8 cellular contexts compared by ENCODE assay signal in genomic region chr11:13210424-13210823, GRCh38.
DNase-seq lines count a peak whose midpoint lies in the region; ATAC-seq and TF ChIP-seq lines count a peak whose summit lies in the region.

No MANE protein-coding gene starts in this region.

- H3K4me3 Mint-ChIP-seq in Caco-2 (ENCODE audit: unreplicated experiment) = no peak overlapping the region

- 0 to 9% methylated on average over 1 of the region's 1 CpG for WGBS in body of pancreas, 2 donors
- WGBS in suprapubic skin = 11% methylated on average over 1 of the region's 1 CpG

- H3K4me3 ChIP-seq in Caco-2 (ENCODE audit: low read depth, low read length) = no peak overlapping the region
- no peak overlapping the region for H3K4me3 ChIP-seq in HFF-Myc (replicated peaks; ENCODE audit: low read depth, low read length)
- no peak overlapping the region for H3K4me3 ChIP-seq in body of pancreas
- H3K4me3 ChIP-seq in suprapubic skin = no peak overlapping the region

- H3K27ac ChIP-seq in body of pancreas = no peak overlapping the region
- H3K27ac ChIP-seq in suprapubic skin = no peak overlapping the region

- H3K4me1 Mint-ChIP-seq in Caco-2 (ENCODE audit: low read depth, unreplicated experiment) = peaks cover 19% of the 10 kb centered on the region

- H3K27me3 ChIP-seq in Caco-2 (replicated peaks; ENCODE audit: control insufficient read depth, insufficient read depth, low read length) (no peaks in the 10 kb centered on the region), body of pancreas (no peaks in the 10 kb centered on the region), suprapubic skin (no peaks in the 10 kb centered on the region)

- intact Hi-C loops in Caco-2 (cut with micrococcal nuclease; ENCODE audit: unreplicated experiment) (loop anchor here (1.0 to 10.0 kb wide), 8 partner anchors 29 to 327 kb away; partner anchors contain the start of genes BMAL1 and BTBD10), body of pancreas (cut with DNase I) (loop anchor here (5.0 kb wide), 1 partner anchor 137 kb away; no protein-coding TSS in a partner anchor)

- no TSS peak for BruUV-seq in Caco-2 (replicated peaks; lab: Mats Ljungman, UMichigan)

- H3K9me3 Mint-ChIP-seq in Caco-2 (ENCODE audit: unreplicated experiment) = no peaks in the 10 kb centered on the region

- H3K27me3 Mint-ChIP-seq in Caco-2 (ENCODE audit: insufficient read depth, unreplicated experiment) = no peaks in the 10 kb centered on the region

- H3K36me3 ChIP-seq in Caco-2 (ENCODE audit: control insufficient read depth, insufficient read depth, low read length) (no peaks in the 10 kb centered on the region), body of pancreas (replicated peaks in 1 of 2; ENCODE audit: insufficient read depth in 1 of 2, low read depth in 2 of 2) (no peaks in the 10 kb centered on the region), suprapubic skin (no peaks in the 10 kb centered on the region)

- TF ChIP-seq CTCF in Caco-2 (IDR thresholded peaks at IDR 0.05; ENCODE audit: insufficient read depth in 1 of 2, low read depth in 1 of 2, low read length in 1 of 2, severe bottlenecking in 1 of 2, unreplicated experiment in 1 of 2) (peak; percentile 75 to 83), HFF-Myc (IDR thresholded peaks at IDR 0.05; ENCODE audit: low read depth, low read length, missing control alignments) (peak; percentile 64), body of pancreas (IDR thresholded peaks at IDR 0.05) (peak in 6 of 7 experiments; percentile 47 to 81 (median 78)), suprapubic skin (IDR thresholded peaks at IDR 0.05) (peak; percentile 27 to 54)

- POLR2A ChIA-PET in Caco-2 (lab: Charles Lee) = no interaction called here

- DNase-seq in Caco-2 (peak; percentile 76 to 78), HFF-Myc (ENCODE audit: extremely low read depth, low read depth) (peak; percentile 47), NCI-H526 treated with DMSO at 0.1 percent for 48 hours (lab: John Stamatoyannopoulos, UW) (peak; percentile 73), body of pancreas (peak; percentile 69 to 80 (median 74)), iris pigment epithelial cell (ENCODE audit: low read depth) (peak; percentile 72), suprapubic skin (ENCODE audit: low spot score in 2 of 2) (no peak), NOMO-1 (lab: John Stamatoyannopoulos, UW; ENCODE audit: unreplicated experiment in 2 of 2) (no peak), KG1 (lab: John Stamatoyannopoulos, UW) (no peak)

- no peak overlapping the region for H3K27ac Mint-ChIP-seq in Caco-2 (ENCODE audit: unreplicated experiment)

- TF ChIP-seq POLR2A in body of pancreas (IDR thresholded peaks at IDR 0.05) (no peak), suprapubic skin (IDR thresholded peaks at IDR 0.05) (no peak)

- CTCF ChIA-PET in Caco-2 (lab: Charles Lee) = interaction anchor here (0.6 to 2.5 kb wide), 16 partner anchors 11 to 247 kb away, joined by 3 to 32 read pairs (median 4); no protein-coding TSS in a partner anchor

- TF ChIP-seq EP300 in suprapubic skin (IDR thresholded peaks at IDR 0.05) = no peak

- H3K4me1 ChIP-seq in Caco-2 (peaks cover 12% of the 10 kb centered on the region), body of pancreas (no peaks in the 10 kb centered on the region), suprapubic skin (peaks cover 18% of the 10 kb centered on the region)

- no peaks in the 10 kb centered on the region for H3K9me3 ChIP-seq in Caco-2
- no peaks in the 10 kb centered on the region for H3K9me3 ChIP-seq in body of pancreas
- H3K9me3 ChIP-seq in suprapubic skin = no peaks in the 10 kb centered on the region

- H3K36me3 Mint-ChIP-seq in Caco-2 (ENCODE audit: insufficient read depth, unreplicated experiment) = no peaks in the 10 kb centered on the region

- ATAC-seq in body of pancreas = peak; percentile 77

Comparison
In these comparisons a context has a peak if more than half of its experiments do, and no peak if none do; other contexts are left out.
1. DNase-seq: peak in Caco-2 (2 of 2), HFF-Myc (single experiment), NCI-H526 treated with DMSO at 0.1 percent for 48 hours (single experiment), body of pancreas (4 of 4) and iris pigment epithelial cell (single experiment); none in suprapubic skin (0 of 2), NOMO-1 (0 of 2) and KG1 (single experiment).
2. Peak in every context shown above with its lines, with median percentiles within 50 percentile points of each other: CTCF ChIP-seq.